ENCODE assay signal across 32 cellular contexts in genomic region chr12:54044425-54045093, GRCh38. TPM values are rescaled to one million over a fixed set of nuclear protein-coding genes. Genes with fewer than 3 reads are reported as not detected.
DNase-seq lines count a peak whose midpoint lies in the region; ATAC-seq and TF ChIP-seq lines count a peak whose summit lies in the region.
"Had no signal": no experiment of that assay in that cellular context is flagged by ENCODE, and none has a peak within 500 bp of the region (broad histone marks: within the 10 kb centered on the region; RNA-seq: fewer than 3 reads in every experiment).

No MANE protein-coding gene starts in this region.

- peaks cover 19% of the 10 kb centered on the region for H3K4me1 ChIP-seq in DOHH2 (ENCODE audit: control insufficient read depth, low read length)
- peaks cover 24% of the 10 kb centered on the region for H3K4me1 ChIP-seq in OCI-LY3 (ENCODE audit: low read length)
- H3K4me1 ChIP-seq in mesenchymal stem cell (ENCODE audit: control insufficient read depth, insufficient read depth, low read depth, low read length) = peaks cover 12% of the 10 kb centered on the region
- H3K4me1 ChIP-seq in left ventricle myocardium inferior = peaks cover 11% of the 10 kb centered on the region
- H3K4me1 ChIP-seq: A549, testis, vagina had no signal

- DNase-seq in mesenchymal stem cell (no peak), sciatic nerve (ENCODE audit: low spot score) (no peak), left ventricle myocardium inferior (no peak)
- DNase-seq: activated CD4-positive, alpha-beta T cell treated with anti-CD3 and anti-CD28 coated beads, Interleukin-2, amount 50 U/mL, for 48 hours; activated CD4-positive, CD25-positive, alpha-beta regulatory T cell treated with anti-CD3 and anti-CD28 coated beads, Interleukin-2, amount 50 U/mL, for 72 hours; activated T-cell treated with anti-CD3 and anti-CD28 coated beads, Interleukin-2, amount 50 U/mL, for 48 hours; Calu3; caudate nucleus; DMS79; effector CD8-positive, alpha-beta T cell; GF-D8; hypothalamus; left colon; mesendoderm; NCI-H1092; NCI-H1694 treated with DMSO at 0.1 percent for 48 hours; NCI-H446; RPMI8226; stimulated activated CD8-positive, alpha-beta memory T cell treated with anti-CD3 and anti-CD28 coated beads, Interleukin-4, amount 100 ng/mL, for 48 hours; T-helper 17 cell; testis had no signal

- intact Hi-C loops in sciatic nerve (cut with DNase I) (no loop called here), left ventricle myocardium inferior (cut with micrococcal nuclease) (no loop called here)

- no peak overlapping the region for H2BK15ac ChIP-seq in mesenchymal stem cell (ENCODE audit: low read depth, poor library complexity, severe bottlenecking)

- H3K79me1 ChIP-seq in mesenchymal stem cell (replicated peaks; ENCODE audit: low read length, poor library complexity, severe bottlenecking) = peaks cover 52% of the 10 kb centered on the region

- H3K79me2 ChIP-seq in DOHH2 (ENCODE audit: control insufficient read depth, low read length) = no peaks in the 10 kb centered on the region
- H3K79me2 ChIP-seq in OCI-LY3 (ENCODE audit: low read length) = no peaks in the 10 kb centered on the region

- no peak overlapping the region for H4K8ac ChIP-seq in mesenchymal stem cell (ENCODE audit: low read length)

- H3K9me2 ChIP-seq in DOHH2 (replicated peaks; ENCODE audit: control insufficient read depth, low read length) = no peaks in the 10 kb centered on the region

- peak overlapping the region; percentile 3; the same call in 1 of the 2 replicates for H3K9ac ChIP-seq in OCI-LY3 (ENCODE audit: low read length)
- peak overlapping the region; percentile 32 for H3K9ac ChIP-seq in mesenchymal stem cell (ENCODE audit: low read length)

- H3K36me3 ChIP-seq in DOHH2 (ENCODE audit: control insufficient read depth, low read length) = no peaks in the 10 kb centered on the region
- H3K36me3 ChIP-seq in OCI-LY3 (replicated peaks; ENCODE audit: low read depth, low read length) = no peaks in the 10 kb centered on the region
- peaks cover 5 to 14% of the 10 kb centered on the region in 2 experiments for H3K36me3 ChIP-seq in mesenchymal stem cell (ENCODE audit: control insufficient read depth in 1 of 2, insufficient read depth in 2 of 2, low read depth in 1 of 2, low read length in 2 of 2)
- no peaks in the 10 kb centered on the region for H3K36me3 ChIP-seq in left ventricle myocardium inferior
- H3K36me3 ChIP-seq: vagina had no signal

- no peak overlapping the region for H2AK5ac ChIP-seq in mesenchymal stem cell (ENCODE audit: low read length, severe bottlenecking)

- H3K14ac ChIP-seq in mesenchymal stem cell (ENCODE audit: low read length in 2 of 2) = no peak overlapping the region

- ATAC-seq in sciatic nerve = no peak
- no peak for ATAC-seq in GM21717 (IDR thresholded peaks at IDR 0.05; ENCODE audit: unreplicated experiment)
- ATAC-seq: A549, K562, left colon, T-helper 17 cell had no signal

- H3K23ac ChIP-seq in mesenchymal stem cell (ENCODE audit: low read length in 2 of 2) = no peak overlapping the region

- no peaks in the 10 kb centered on the region for H4K20me1 ChIP-seq in DOHH2 (ENCODE audit: control insufficient read depth, insufficient read depth, low read depth, low read length)
- no peaks in the 10 kb centered on the region for H4K20me1 ChIP-seq in OCI-LY3 (ENCODE audit: insufficient read depth, low read length)

- H3K4ac ChIP-seq in mesenchymal stem cell (ENCODE audit: low read depth in 1 of 2, low read length in 2 of 2) = no peak overlapping the region

- no peak overlapping the region for H2BK12ac ChIP-seq in mesenchymal stem cell (ENCODE audit: low read length in 2 of 2)

- H3K4me3 ChIP-seq in DOHH2 (ENCODE audit: low read length) (no peak overlapping the region), OCI-LY3 (ENCODE audit: low read length) (no peak overlapping the region), mesenchymal stem cell (ENCODE audit: insufficient read depth in 1 of 2, low read depth in 1 of 2, low read length in 2 of 2) (no peak overlapping the region), left ventricle myocardium inferior (no peak overlapping the region)
- H3K4me3 ChIP-seq: A549, coronary artery, K562, SJSA1, testis, vagina had no signal

- H3K27me3 ChIP-seq in DOHH2 (ENCODE audit: control insufficient read depth, low read length) = peaks cover 27% of the 10 kb centered on the region
- no peaks in the 10 kb centered on the region for H3K27me3 ChIP-seq in OCI-LY3 (ENCODE audit: low read depth, low read length)
- H3K27me3 ChIP-seq in mesenchymal stem cell (ENCODE audit: control insufficient read depth in 1 of 2, insufficient read depth in 1 of 2, low read length in 2 of 2) = peaks cover 0 to 45% of the 10 kb centered on the region in 2 experiments
- H3K27me3 ChIP-seq in left ventricle myocardium inferior (ENCODE audit: low read depth) = peaks cover 98% of the 10 kb centered on the region
- H3K27me3 ChIP-seq: SJSA1, testis had no signal

- H2BK120ac ChIP-seq in mesenchymal stem cell (ENCODE audit: low read depth, low read length) = no peak overlapping the region

- no peaks in the 10 kb centered on the region; the same call in 1 of the 2 replicates for H3F3A ChIP-seq in DOHH2 (ENCODE audit: control insufficient read depth, insufficient read depth)

- no peak overlapping the region for H4K91ac ChIP-seq in mesenchymal stem cell (ENCODE audit: low read length)

- H2AFZ ChIP-seq in OCI-LY3 (ENCODE audit: low read depth, low read length) = peak overlapping the region; percentile 47; the same call in 1 of the 2 replicates
- H2AFZ ChIP-seq in mesenchymal stem cell (ENCODE audit: low read depth, low read length) = no peak overlapping the region

- 76% methylated on average over 2 of the region's 5 CpGs for WGBS in mesenchymal stem cell

- H3K27ac ChIP-seq in DOHH2 (ENCODE audit: low read depth, low read length) (no peak overlapping the region), OCI-LY3 (ENCODE audit: low read length) (no peak overlapping the region), mesenchymal stem cell (ENCODE audit: low read length, poor library complexity, severe bottlenecking) (no peak overlapping the region), left ventricle myocardium inferior (replicated peaks) (no peak overlapping the region)
- H3K27ac ChIP-seq: A549, coronary artery, epithelial cell of prostate, SJSA1, testis, vagina had no signal

- H2BK5ac ChIP-seq in mesenchymal stem cell (ENCODE audit: low read depth, low read length, poor library complexity, severe bottlenecking) = no peak overlapping the region

- H3K9me3 ChIP-seq in DOHH2 (ENCODE audit: control insufficient read depth, insufficient read depth, low read length) (no peaks in the 10 kb centered on the region), OCI-LY3 (ENCODE audit: insufficient read depth, low read length) (no peaks in the 10 kb centered on the region), mesenchymal stem cell (ENCODE audit: control insufficient read depth, low read length) (no peaks in the 10 kb centered on the region), left ventricle myocardium inferior (replicated peaks) (no peaks in the 10 kb centered on the region)
- H3K9me3 ChIP-seq: A549, SJSA1, testis, vagina had no signal

- H3K18ac ChIP-seq in mesenchymal stem cell (ENCODE audit: low read depth in 1 of 2, low read length in 2 of 2) = no peak overlapping the region

- TF ChIP-seq CTCF in DOHH2 (IDR thresholded peaks at IDR 0.05; ENCODE audit: low read depth, low read length, poor library complexity, severe bottlenecking) (no peak), OCI-LY3 (IDR thresholded peaks at IDR 0.05; ENCODE audit: low read depth, low read length) (no peak), left ventricle myocardium inferior (IDR thresholded peaks at IDR 0.05; ENCODE audit: borderline replicate concordance) (no peak)

- H3K4me2 ChIP-seq in DOHH2 (ENCODE audit: low read length) (peak overlapping the region; percentile 28), OCI-LY3 (ENCODE audit: low read length) (peak overlapping the region; percentile 33), mesenchymal stem cell (ENCODE audit: low read length, poor library complexity, severe bottlenecking) (no peak overlapping the region)
- H3K4me2 ChIP-seq: A549 had no signal

RNA-seq across cellular contexts. Expression of gene HOXC4, which starts 9.1 kb away (rescaled TPM):
- 6.4 TPM for polyA plus RNA-seq in mesenchymal stem cell (2013, experiment 1 of 2)
- 7.0 TPM for polyA plus RNA-seq in mesenchymal stem cell (2013, experiment 2 of 2)
- total RNA-seq in sciatic nerve = 23.6 TPM
- not detected for total RNA-seq in left ventricle myocardium inferior
- total RNA-seq: T-helper 17 cell had no signal

RNA-seq across cellular contexts. Expression of gene HOXC5, which starts 11.7 kb away (rescaled TPM):
- 0.30 TPM for polyA plus RNA-seq in mesenchymal stem cell (2013, experiment 1 of 2)
- 0.27 TPM for polyA plus RNA-seq in mesenchymal stem cell (2013, experiment 2 of 2)
- total RNA-seq in sciatic nerve = 5.6 TPM
- not detected for total RNA-seq in left ventricle myocardium inferior
- total RNA-seq: Calu3, H4, left colon, SJSA1, T-helper 17 cell, vagina had no signal

RNA-seq across cellular contexts. Expression of gene HOXC6, which starts 16.3 kb away (rescaled TPM):
- polyA plus RNA-seq in mesenchymal stem cell (2013, experiment 1 of 2) = 49.1 TPM
- polyA plus RNA-seq in mesenchymal stem cell (2013, experiment 2 of 2) = 49.1 TPM
- 35.3 TPM for total RNA-seq in sciatic nerve
- not detected for total RNA-seq in left ventricle myocardium inferior
- total RNA-seq: left colon, T-helper 17 cell, vagina had no signal

RNA-seq across cellular contexts. Expression of gene HOXC8, which starts 35.8 kb away (rescaled TPM):
- polyA plus RNA-seq in mesenchymal stem cell (2013, experiment 1 of 2) = 66.4 TPM
- polyA plus RNA-seq in mesenchymal stem cell (2013, experiment 2 of 2) = 67.1 TPM
- total RNA-seq in sciatic nerve = 7.0 TPM
- not detected for total RNA-seq in left ventricle myocardium inferior
- total RNA-seq: left colon, progenitor cell of endocrine pancreas, T-helper 17 cell, vagina had no signal

RNA-seq across cellular contexts. Expression of gene HOXC9, which starts 44.6 kb away (rescaled TPM):
- 18.0 TPM for polyA plus RNA-seq in mesenchymal stem cell (2013, experiment 1 of 2)
- polyA plus RNA-seq in mesenchymal stem cell (2013, experiment 2 of 2) = 18.5 TPM
- total RNA-seq in sciatic nerve (10.2 TPM), left ventricle myocardium inferior (not detected)
- total RNA-seq: left colon, progenitor cell of endocrine pancreas, T-helper 17 cell, vagina had no signal

Comparison
In these comparisons a context has a peak if more than half of its experiments do, and no peak if none do; other contexts are left out.
1. RNA of gene HOXC4, which starts 9.1 kb away (total RNA-seq): 23.6 TPM in sciatic nerve (single experiment); not detected in left ventricle myocardium inferior (single experiment); every median in the first group is over 10 times any median in the second.
2. RNA of gene HOXC6, which starts 16.3 kb away (total RNA-seq): 35.3 TPM in sciatic nerve (single experiment); not detected in left ventricle myocardium inferior (single experiment); every median in the first group is over 10 times any median in the second.